ENCODE assay signal across 26 cellular contexts in the genomic region with DNA sequence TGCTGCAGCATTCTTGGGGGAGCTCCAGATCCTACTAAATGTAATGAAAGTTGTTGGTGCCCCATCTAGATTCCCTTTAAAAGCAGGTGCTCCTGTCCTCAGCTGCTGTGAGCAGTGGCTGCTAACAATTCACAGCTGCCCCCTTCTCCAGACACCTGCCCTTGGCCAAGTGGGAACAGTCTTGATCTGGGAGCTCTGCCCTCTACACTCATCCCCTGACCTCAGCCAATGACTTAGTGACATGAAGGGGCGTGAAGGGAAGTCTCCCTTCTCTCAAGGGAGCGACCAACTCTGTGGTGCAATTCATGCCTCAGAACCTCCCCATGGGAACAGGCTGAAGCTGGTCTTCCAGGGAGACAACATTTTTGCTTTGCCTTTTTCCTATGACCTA.
"Had no signal": no experiment of that assay in that cellular context is flagged by ENCODE, and none has a peak within 500 bp of the region (broad histone marks: within the 10 kb centered on the region; RNA-seq: fewer than 3 reads in every experiment).

No MANE protein-coding gene starts in this region.

- H3K4me3 Mint-ChIP-seq: activated CD8-positive, alpha-beta memory T cell treated with anti-CD3 and anti-CD28 coated beads, Interleukin-2, amount 10 ng/mL, durations not matched to agents 7 days and 5 days; activated naive CD4-positive, alpha-beta T cell treated with anti-CD3 and anti-CD28 coated beads, Interleukin-2, amount 50 U/mL, for 24 hours; activated T-cell treated with anti-CD3 and anti-CD28 coated beads, Interleukin-2, amount 50 U/mL, for 24 hours; activated T-helper 1 cell treated with anti-CD3 and anti-CD28 coated beads, Interleukin-12 subunit alpha, Interleukin-12 subunit beta, Interleukin-2, Interleukin-4 antibody, amounts not matched to agents 30 ng/mL and 10 ng/mL and 1 ng/mL, durations not matched to agents 14 hours and 24 hours and 36 hours; T-helper 17 cell; WTC11 had no signal

- H3K36me3 ChIP-seq: breast epithelium, SJSA1 had no signal

- DNase-seq: activated CD4-positive, alpha-beta T cell treated with anti-CD3 and anti-CD28 coated beads for 48 hours; activated CD4-positive, alpha-beta T cell treated with anti-CD3 and anti-CD28 coated beads, Interleukin-2, amount 50 U/mL, for 4 hours; activated CD4-positive, CD25-positive, alpha-beta regulatory T cell treated with anti-CD3 and anti-CD28 coated beads, Interleukin-2, amount 50 U/mL, for 72 hours; activated CD8-positive, alpha-beta memory T cell treated with anti-CD3 and anti-CD28 coated beads, Interleukin-2, amount 10 ng/mL, durations not matched to agents 7 days and 5 days; activated effector memory CD4-positive, alpha-beta T cell treated with Interleukin-2 at 50 U/mL for 16 hours; activated naive CD4-positive, alpha-beta T cell; activated T-cell treated with anti-CD3 and anti-CD28 coated beads, Interleukin-2, amount 50 U/mL, for 24 hours; aorta; central memory CD4-positive, alpha-beta T cell; MM.1S; NCI-H146; NCI-H187 treated with DMSO at 0.1 percent for 48 hours; NCI-H2081 treated with DMSO at 0.1 percent for 48 hours; NCI-H526; NK-92 treated with Interleukin-12 subunit alpha and Interleukin-12 subunit beta, amount 100 ng/mL, for 24 hours; OCI-M1; RPMI8226; T-helper 17 cell; T-helper 9 cell had no signal

- H3K27me3 ChIP-seq: breast epithelium, SJSA1 had no signal

- H3K9me3 ChIP-seq: breast epithelium, SJSA1 had no signal

- H3K36me3 Mint-ChIP-seq: activated naive CD4-positive, alpha-beta T cell treated with anti-CD3 and anti-CD28 coated beads, Interleukin-2, amount 50 U/mL, for 24 hours; WTC11 had no signal

- H3K4me1 ChIP-seq: breast epithelium, SJSA1 had no signal

- H3K27ac ChIP-seq: breast epithelium, SJSA1 had no signal

- H3K4me1 Mint-ChIP-seq: activated CD8-positive, alpha-beta memory T cell treated with anti-CD3 and anti-CD28 coated beads, Interleukin-2, amount 10 ng/mL, durations not matched to agents 7 days and 5 days; T-helper 17 cell had no signal

- H3K4me3 ChIP-seq: breast epithelium, SJSA1 had no signal

- H3K27me3 Mint-ChIP-seq: activated CD8-positive, alpha-beta memory T cell treated with anti-CD3 and anti-CD28 coated beads, Interleukin-2, amount 10 ng/mL, durations not matched to agents 7 days and 5 days; activated naive CD4-positive, alpha-beta T cell treated with anti-CD3 and anti-CD28 coated beads, Interleukin-2, amount 50 U/mL, for 24 hours; activated T-cell treated with anti-CD3 and anti-CD28 coated beads, Interleukin-2, amount 50 U/mL, for 24 hours; T-helper 17 cell had no signal

- ATAC-seq: activated CD8-positive, alpha-beta memory T cell treated with anti-CD3 and anti-CD28 coated beads, Interleukin-2, amount 10 ng/mL, durations not matched to agents 7 days and 5 days; Panc1; Right ventricle myocardium inferior; T-helper 17 cell; WTC11 had no signal

- H3K9me3 Mint-ChIP-seq: activated naive CD4-positive, alpha-beta T cell treated with anti-CD3 and anti-CD28 coated beads, Interleukin-2, amount 50 U/mL, for 24 hours; activated T-cell treated with anti-CD3 and anti-CD28 coated beads, Interleukin-2, amount 50 U/mL, for 24 hours; activated T-helper 1 cell treated with anti-CD3 and anti-CD28 coated beads, Interleukin-12 subunit alpha, Interleukin-12 subunit beta, Interleukin-2, Interleukin-4 antibody, amounts not matched to agents 30 ng/mL and 10 ng/mL and 1 ng/mL, durations not matched to agents 14 hours and 24 hours and 36 hours had no signal

- H3K27ac Mint-ChIP-seq: activated CD8-positive, alpha-beta memory T cell treated with anti-CD3 and anti-CD28 coated beads, Interleukin-2, amount 10 ng/mL, durations not matched to agents 7 days and 5 days; activated naive CD4-positive, alpha-beta T cell treated with anti-CD3 and anti-CD28 coated beads, Interleukin-2, amount 50 U/mL, for 24 hours; activated T-cell treated with anti-CD3 and anti-CD28 coated beads, Interleukin-2, amount 50 U/mL, for 24 hours; activated T-helper 1 cell treated with anti-CD3 and anti-CD28 coated beads, Interleukin-12 subunit alpha, Interleukin-12 subunit beta, Interleukin-2, Interleukin-4 antibody, amounts not matched to agents 30 ng/mL and 10 ng/mL and 1 ng/mL, durations not matched to agents 14 hours and 24 hours and 36 hours; T-helper 17 cell; WTC11 had no signal
